Comparison of ENCODE assay signal across 8 cellular contexts in genomic region chr12:106205208-106206069, GRCh38. TPM values are rescaled to one million over a fixed set of nuclear protein-coding genes. Genes with fewer than 3 reads are reported as not detected.
DNase-seq lines count a peak whose midpoint lies in the region; ATAC-seq, FAIRE-seq and TF ChIP-seq lines count a peak whose summit lies in the region.

No MANE protein-coding gene starts in this region.

- H3K36me3 ChIP-seq in WERI-Rb-1 (no peaks in the 10 kb centered on the region), right lobe of liver (no peaks in the 10 kb centered on the region)

- H3K4me3 ChIP-seq in LNCaP clone FGC (ENCODE audit: low read depth, low read length): no peak overlapping the region
- H3K4me3 ChIP-seq in WERI-Rb-1 (ENCODE audit: low read depth, low read length): no peak overlapping the region
- no peak overlapping the region for H3K4me3 ChIP-seq in right lobe of liver

- WGBS in right lobe of liver (ENCODE audit: insufficient coverage, low coverage, low lambda C conversion rate, missing lambda C conversion rate): 35% methylated on average over 3 of the region's 6 CpGs

- peak; percentile 39 for TF ChIP-seq CTCF in D721Med (IDR thresholded peaks at IDR 0.05; ENCODE audit: insufficient read depth, missing control alignments)
- TF ChIP-seq CTCF in LNCaP clone FGC (IDR thresholded peaks at IDR 0.05; ENCODE audit: control insufficient read depth, extremely low read depth, insufficient read depth): peak; percentile 58
- peak; percentile 52 for TF ChIP-seq CTCF in WERI-Rb-1 (IDR thresholded peaks at IDR 0.05; ENCODE audit: low read depth, low read length)
- peak; percentile 53 to 70 (median 64) for TF ChIP-seq CTCF in right lobe of liver (IDR thresholded peaks at IDR 0.05)
- no peak for TF ChIP-seq CTCF in GM13977 (IDR thresholded peaks at IDR 0.05; ENCODE audit: extremely low read depth, insufficient read depth, missing control alignments)

- DNase-seq in D721Med (ENCODE audit: insufficient read length, low spot score): no peak
- peak; percentile 45 for DNase-seq in LNCaP clone FGC (ENCODE audit: low read depth)
- peak; percentile 33 for DNase-seq in WERI-Rb-1
- peak; percentile 70 to 83 (median 83) for DNase-seq in right lobe of liver
- DNase-seq in GF-D8 (lab: John Stamatoyannopoulos, UW): no peak
- DNase-seq in GM13977 (ENCODE audit: low spot score): no peak

- ATAC-seq in right lobe of liver: peak; percentile 100
- ATAC-seq in GM19035 (IDR thresholded peaks at IDR 0.05; ENCODE audit: unreplicated experiment): no peak
- no peak for ATAC-seq in GM19395 (IDR thresholded peaks at IDR 0.05; ENCODE audit: unreplicated experiment)

- H3K9me3 ChIP-seq in WERI-Rb-1 (ENCODE audit: severe bottlenecking): no peaks in the 10 kb centered on the region
- H3K9me3 ChIP-seq in right lobe of liver: no peaks in the 10 kb centered on the region

- in situ Hi-C loops in GM13977 (cut with MboI; ENCODE audit: low pct_unique_long_range_greater_than_20kb, low sequenced_read_pairs, unreplicated experiment): no loop called here

- H3K27ac ChIP-seq in WERI-Rb-1 (no peak overlapping the region), right lobe of liver (no peak overlapping the region)

- no peaks in the 10 kb centered on the region for H3K27me3 ChIP-seq in WERI-Rb-1 (ENCODE audit: insufficient read depth, low read depth, severe bottlenecking)
- H3K27me3 ChIP-seq in right lobe of liver: no peaks in the 10 kb centered on the region

- no peak for TF ChIP-seq POLR2A in right lobe of liver (IDR thresholded peaks at IDR 0.05)

- intact Hi-C loops in right lobe of liver (cut with DNase I): loop anchor here in 1 of 2 donors (10.0 kb wide), 1 partner anchor 781 kb away; no protein-coding TSS in a partner anchor

- H3K4me1 ChIP-seq in right lobe of liver: no peaks in the 10 kb centered on the region

- FAIRE-seq in D721Med (lab: Jason Lieb, UNC): no peak

RNA-seq across cellular contexts. Expression of gene CKAP4, which starts 42.4 kb away (rescaled TPM):
- total RNA-seq in right lobe of liver: 10 to 100 TPM; 16.8 to 43.7 (median 28.3) TPM

Comparison
In these comparisons a context has a peak if more than half of its experiments do, and no peak if none do; other contexts are left out.
1. DNase-seq: peak in LNCaP clone FGC (single experiment), WERI-Rb-1 (single experiment) and right lobe of liver (3 of 3); none in D721Med (single experiment), GF-D8 (single experiment) and GM13977 (single experiment).
2. ATAC-seq: peak in right lobe of liver (4 of 4); none in GM19035 (single experiment) and GM19395 (single experiment).